8 cellular contexts compared by ENCODE assay signal in the genomic region with DNA sequence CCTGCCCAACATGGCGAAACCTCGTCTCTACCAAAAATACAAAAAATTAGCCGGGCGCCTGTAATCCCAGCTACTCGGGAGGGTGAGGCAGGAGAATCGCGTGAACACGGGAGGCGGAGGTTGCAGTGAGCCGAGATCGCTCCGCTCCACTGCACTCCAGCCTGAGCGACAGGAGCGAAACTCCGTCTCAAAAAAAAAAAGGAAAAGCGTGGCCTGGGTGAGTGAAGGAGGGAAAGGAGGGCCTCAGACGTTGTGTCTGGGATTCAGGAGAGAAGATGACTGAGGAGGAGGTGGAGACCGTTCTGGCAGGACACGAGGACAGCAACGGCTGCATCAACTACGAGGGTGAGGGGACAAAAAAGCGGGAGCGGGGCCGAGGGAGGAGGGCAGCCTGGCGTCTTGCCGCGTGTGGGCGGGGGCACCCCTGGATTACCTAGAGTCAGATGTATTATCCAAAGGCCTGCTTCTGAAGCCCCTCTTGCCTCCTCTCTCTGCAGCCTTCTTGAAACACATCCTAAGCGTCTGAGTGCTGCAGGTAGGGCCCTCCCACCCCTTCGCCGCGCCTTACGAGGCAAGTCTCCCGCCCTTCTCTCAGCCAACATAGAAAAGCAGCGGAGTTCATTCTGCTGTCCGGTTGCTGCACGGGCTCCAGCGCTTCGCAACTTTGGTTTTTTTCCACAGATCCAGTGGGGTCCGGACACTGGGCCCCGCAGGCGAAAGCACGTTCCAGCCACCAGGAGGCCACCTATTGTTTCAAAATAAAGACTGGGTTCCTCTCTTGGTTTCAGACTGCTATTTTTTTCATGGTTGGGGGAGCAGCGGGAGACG.
DNase-seq lines count a peak whose midpoint lies in the region; ATAC-seq and TF ChIP-seq lines count a peak whose summit lies in the region.

No MANE protein-coding gene starts in this region.

- peak; percentile 36 for TF ChIP-seq POLR2A in GM18951 (IDR thresholded peaks at IDR 0.05; ENCODE audit: extremely low read depth, insufficient read depth, insufficient read length)

- H3K27me3 ChIP-seq in layer of hippocampus (ENCODE audit: control insufficient read depth, insufficient read depth, low read length), result no peaks in the 10 kb centered on the region

- TF ChIP-seq CTCF in AG10803 (conservative IDR thresholded peaks at IDR 0.05; ENCODE audit: low read length) (peak; percentile 71), choroid plexus epithelial cell (conservative IDR thresholded peaks at IDR 0.05; ENCODE audit: low read depth, low read length) (peak; percentile 79)

- H3K27ac ChIP-seq in layer of hippocampus (ENCODE audit: low read depth, low read length), result peak overlapping the region; percentile 89

- peak overlapping the region; percentile 100 for H3K4me3 ChIP-seq in AG10803 (ENCODE audit: low read length)
- H3K4me3 ChIP-seq in choroid plexus epithelial cell (ENCODE audit: low read depth, low read length), result peak overlapping the region; percentile 98

- in situ Hi-C loops in GM18951 (cut with MboI; ENCODE audit: low sequenced_read_pairs, unreplicated experiment), result no loop called here

- DNase-seq in AG10803 (ENCODE audit: low read depth) (peak; percentile 86), NCI-H446 (lab: John Stamatoyannopoulos, UW) (peak; percentile 40 to 78), choroid plexus epithelial cell (ENCODE audit: low read depth) (peak; percentile 91)
- peak; percentile 40 for DNase-seq in activated CD4-positive, alpha-beta T cell treated with anti-CD3 and anti-CD28 coated beads for 1 hour
- peak; percentile 32 to 39 for DNase-seq in stimulated activated CD4-positive, alpha-beta T cell treated with anti-CD3 and anti-CD28 coated beads, Interleukin-15, amount 100 ng/mL, for 48 hours (ENCODE audit: low read depth in 2 of 2)

- peak; percentile 35 for ATAC-seq in HG03342 (IDR thresholded peaks at IDR 0.05; ENCODE audit: unreplicated experiment)

Comparison
In these comparisons a context has a peak if more than half of its experiments do, and no peak if none do; other contexts are left out.
1. Peak in every context shown above with its lines: DNase-seq, ATAC-seq, H3K4me3 ChIP-seq and H3K27ac ChIP-seq.
2. DNase-seq: peak in every context shown above with its lines; median percentile 91 in choroid plexus epithelial cell; 86 in AG10803; 59 in NCI-H446; 40 in activated CD4-positive, alpha-beta T cell treated with anti-CD3 and anti-CD28 coated beads for 1 hour; 36 in stimulated activated CD4-positive, alpha-beta T cell treated with anti-CD3 and anti-CD28 coated beads, Interleukin-15, amount 100 ng/mL, for 48 hours.